In genomic region chr6:170279977-170280688, GRCh38 we compare ENCODE assay signal across 9 cellular contexts. TPM values are rescaled to one million over a fixed set of nuclear protein-coding genes. Genes with fewer than 3 reads are reported as not detected.
DNase-seq lines count a peak whose midpoint lies in the region; ATAC-seq lines count a peak whose summit lies in the region.
"Had no signal": no experiment of that assay in that cellular context is flagged by ENCODE, and none has a peak within 500 bp of the region (broad histone marks: within the 10 kb centered on the region; RNA-seq: fewer than 3 reads in every experiment).

No MANE protein-coding gene starts in this region.

- H3K27me3 ChIP-seq in thymus (ENCODE audit: control insufficient read depth, insufficient read depth), result peaks cover 3% of the 10 kb centered on the region

- H3K4me1 Mint-ChIP-seq in activated naive CD8-positive, alpha-beta T cell treated with anti-CD3 and anti-CD28 coated beads, Interleukin-2, amount 50 U/mL, for 24 hours, result peaks cover 23% of the 10 kb centered on the region

- no peaks in the 10 kb centered on the region for H3K9me3 Mint-ChIP-seq in activated naive CD8-positive, alpha-beta T cell treated with anti-CD3 and anti-CD28 coated beads, Interleukin-2, amount 50 U/mL, for 24 hours

- H3K4me3 Mint-ChIP-seq in activated naive CD8-positive, alpha-beta T cell treated with anti-CD3 and anti-CD28 coated beads, Interleukin-2, amount 50 U/mL, for 24 hours, result no peak overlapping the region

- no peaks in the 10 kb centered on the region for H3K4me1 ChIP-seq in thymus (ENCODE audit: control insufficient read depth, insufficient read depth, low read length)

- peak; percentile 83 for ATAC-seq in HG02623 (IDR thresholded peaks at IDR 0.05; ENCODE audit: unreplicated experiment)
- peak; percentile 44 for ATAC-seq in activated naive CD8-positive, alpha-beta T cell treated with anti-CD3 and anti-CD28 coated beads, Interleukin-2, amount 50 U/mL, for 24 hours
- ATAC-seq in left colon, result peak; percentile 89
- no peak for ATAC-seq in GM19463 (IDR thresholded peaks at IDR 0.05; ENCODE audit: unreplicated experiment)

- H3K9me3 ChIP-seq in thymus (ENCODE audit: control insufficient read depth), result no peaks in the 10 kb centered on the region

- H3K36me3 ChIP-seq in thymus (ENCODE audit: control insufficient read depth, insufficient read depth), result no peaks in the 10 kb centered on the region

- H3K36me3 Mint-ChIP-seq in activated naive CD8-positive, alpha-beta T cell treated with anti-CD3 and anti-CD28 coated beads, Interleukin-2, amount 50 U/mL, for 24 hours (ENCODE audit: low read depth), result peaks cover 2% of the 10 kb centered on the region

- DNase-seq in Daoy (ENCODE audit: low read depth) (peak; percentile 78), NCI-H2171 (lab: John Stamatoyannopoulos, UW) (peak; percentile 94), left colon (peak; percentile 85), iPS-NIHi7 (ENCODE audit: extremely low spot score) (no peak)
- no peak for DNase-seq in activated naive CD8-positive, alpha-beta T cell treated with anti-CD3 and anti-CD28 coated beads, Interleukin-2, amount 50 U/mL, for 24 hours

- no peak overlapping the region for H3K27ac Mint-ChIP-seq in activated naive CD8-positive, alpha-beta T cell treated with anti-CD3 and anti-CD28 coated beads, Interleukin-2, amount 50 U/mL, for 24 hours

- H3K27ac ChIP-seq in thymus (ENCODE audit: low read depth), result peak overlapping the region; percentile 39
- H3K27ac ChIP-seq: SK-N-MC had no signal

- intact Hi-C loops in left colon (cut with DNase I, micrococcal nuclease), result no loop called here

- H3K27me3 Mint-ChIP-seq in activated naive CD8-positive, alpha-beta T cell treated with anti-CD3 and anti-CD28 coated beads, Interleukin-2, amount 50 U/mL, for 24 hours, result no peaks in the 10 kb centered on the region

- H3K4me3 ChIP-seq in thymus (ENCODE audit: low read length), result peak overlapping the region; percentile 38
- H3K4me3 ChIP-seq: SK-N-MC had no signal

- WGBS in thymus, result 80% methylated on average over 36 of the region's 36 CpGs

RNA-seq across cellular contexts. Expression of gene DLL1, which starts 10.7 kb away (rescaled TPM):
- total RNA-seq in Daoy (2014; rRNA removed; shearing (Covaris generic)), result 2.8 and 4.6 TPM in 2 replicates
- 10 to 100 TPM; 26.6 to 27.8 TPM for total RNA-seq in left colon
- 5.7 TPM for polyA plus RNA-seq in thymus

RNA-seq across cellular contexts. Expression of gene FAM120B, which starts 26.4 kb away (rescaled TPM):
- 16.4 and 21.8 TPM in 2 replicates for total RNA-seq in Daoy (2014; rRNA removed; shearing (Covaris generic))
- 10 to 100 TPM; 30.3 to 31.1 TPM for total RNA-seq in left colon
- 13.6 TPM for polyA plus RNA-seq in thymus

Comparison
In these comparisons a context has a peak if more than half of its experiments do, and no peak if none do; other contexts are left out.
1. DNase-seq: peak in Daoy (single experiment), NCI-H2171 (single experiment) and left colon (2 of 2); none in activated naive CD8-positive, alpha-beta T cell treated with anti-CD3 and anti-CD28 coated beads, Interleukin-2, amount 50 U/mL, for 24 hours (single experiment) and iPS-NIHi7 (single experiment).